8 cellular contexts compared by ENCODE assay signal in the genomic region with DNA sequence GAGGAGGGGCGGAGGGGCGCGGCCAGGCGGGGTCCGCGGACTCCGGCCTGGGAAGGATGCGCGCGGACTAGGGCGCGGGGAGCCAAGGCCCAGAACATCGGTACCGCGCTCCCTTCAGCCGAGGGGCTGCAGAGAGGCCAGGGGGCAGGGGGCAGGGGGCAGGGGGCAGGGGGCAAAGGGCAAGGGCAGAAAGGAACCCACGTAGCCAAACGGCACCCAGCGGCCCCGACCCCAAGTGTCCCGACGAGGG. TPM values are rescaled to one million over a fixed set of nuclear protein-coding genes. Genes with fewer than 3 reads are reported as not detected.
DNase-seq lines count a peak whose midpoint lies in the region; ATAC-seq and TF ChIP-seq lines count a peak whose summit lies in the region.

No MANE protein-coding gene starts in this region.

- DNase-seq in activated CD4-positive, CD25-positive, alpha-beta regulatory T cell treated with anti-CD3 and anti-CD28 coated beads, Interleukin-2, amount 50 U/mL, for 72 hours = no peak
- DNase-seq in DMS153 (lab: John Stamatoyannopoulos, UW) = no peak
- no peak for DNase-seq in NK-92 treated with Interleukin-12 subunit alpha and Interleukin-12 subunit beta, amount 100 ng/mL, for 24 hours (lab: John Stamatoyannopoulos, UW)

- H3K27me3 ChIP-seq in neutrophil = no peaks in the 10 kb centered on the region

- H3K36me3 ChIP-seq in neutrophil = peaks cover 15% of the 10 kb centered on the region

- H3K4me1 ChIP-seq in neutrophil (ENCODE audit: control insufficient read depth in 1 of 2, insufficient read depth in 1 of 2, low read depth in 1 of 2, low read length in 1 of 2) = peaks cover 35 to 40% of the 10 kb centered on the region in 2 experiments

- no peaks in the 10 kb centered on the region for H3K9me3 ChIP-seq in neutrophil

- peak overlapping the region; percentile 95 for H3K27ac ChIP-seq in neutrophil

- peak overlapping the region; percentile 86 to 98 for H3K4me3 ChIP-seq in neutrophil (ENCODE audit: low read depth in 1 of 2, low read length in 1 of 2)

- ATAC-seq in activated CD4-positive, CD25-positive, alpha-beta regulatory T cell treated with anti-CD3 and anti-CD28 coated beads, Interleukin-2, amount 50 U/mL, for 24 hours = peak; percentile 11 to 15
- ATAC-seq in HG02870 (IDR thresholded peaks at IDR 0.05; ENCODE audit: unreplicated experiment) (peak; percentile 16), SK-N-SH treated with all-trans-retinoic acid at 6 μM for 48 hours (peak; percentile 30), esophagus mucosa (peak; percentile 30)

- no peak for TF ChIP-seq CTCF in neutrophil (IDR thresholded peaks at IDR 0.05)

TF ChIP-seq in SK-N-SH treated with all-trans-retinoic acid at 6 μM for 48 hours, 23 proteins besides CTCF, POLR2A, EP300 and RAD21:
- TF ChIP-seq ZFP30 (CRISPR knock-in tag; IDR thresholded peaks at IDR 0.05) (no peak), ESRRG (CRISPR knock-in tag; IDR thresholded peaks at IDR 0.05) (no peak), OSR1 (CRISPR knock-in tag; IDR thresholded peaks at IDR 0.05) (no peak), ARNTL (CRISPR knock-in tag; IDR thresholded peaks at IDR 0.05; ENCODE audit: borderline replicate concordance, low read depth) (no peak), ZFP3 (CRISPR knock-in tag; IDR thresholded peaks at IDR 0.05) (no peak), ZNF565 (CRISPR knock-in tag; conservative IDR thresholded peaks at IDR 0.05; ENCODE audit: low read depth) (no peak), SNAI2 (CRISPR knock-in tag; IDR thresholded peaks at IDR 0.05) (no peak), CREB5 (CRISPR knock-in tag; IDR thresholded peaks at IDR 0.05; ENCODE audit: low read depth) (no peak), ZNF70 (CRISPR knock-in tag; IDR thresholded peaks at IDR 0.05) (no peak)

RNA-seq across cellular contexts. Expression of gene NPHP4, which starts 0.5 kb away (rescaled TPM):
- 4.7 TPM for total RNA-seq in esophagus mucosa

RNA-seq across cellular contexts. Expression of gene KCNAB2, which starts 54.0 kb away (rescaled TPM):
- 3.6 TPM for total RNA-seq in esophagus mucosa
